14 cellular contexts compared by ENCODE assay signal in genomic region chr14:56217380-56218045, GRCh38.
DNase-seq lines count a peak whose midpoint lies in the region; ATAC-seq, FAIRE-seq and TF ChIP-seq lines count a peak whose summit lies in the region.
"Had no signal": no experiment of that assay in that cellular context is flagged by ENCODE, and none has a peak within 500 bp of the region (broad histone marks: within the 10 kb centered on the region; RNA-seq: fewer than 3 reads in every experiment).

No MANE protein-coding gene starts in this region.

- H3K4me1 ChIP-seq in BLaER1 treated with 17β-estradiol and CSF1 and Interleukin-3, amounts not matched to agents 10 nM and 100 nM, result peaks cover 61 to 91% (median 79%) of the 10 kb centered on the region in 10 experiments
- H3K4me1 ChIP-seq in Loucy (ENCODE audit: insufficient read depth, low read length, poor library complexity, severe bottlenecking), result peaks cover 80% of the 10 kb centered on the region
- H3K4me1 ChIP-seq in K562 (replicated peaks in 1 of 2; ENCODE audit: control insufficient read depth in 2 of 2, insufficient read depth in 2 of 2, low read length in 2 of 2), result peaks cover 11 to 47% of the 10 kb centered on the region in 2 experiments; a peak in 4 of 5 replicates
- H3K4me1 ChIP-seq in neural progenitor cell, result peaks cover 55% of the 10 kb centered on the region

- TF ChIP-seq EP300 in K562 (IDR thresholded peaks at IDR 0.05; ENCODE audit: low read length), result no peak

- peak overlapping the region in 3 of 10 experiments; percentile 6 to 32 (median 10); a peak in 2 of 20 replicates for H3K4me3 ChIP-seq in BLaER1 treated with 17β-estradiol and CSF1 and Interleukin-3, amounts not matched to agents 10 nM and 100 nM
- peak overlapping the region; percentile 24 for H3K4me3 ChIP-seq in Loucy (ENCODE audit: low read length, poor library complexity, severe bottlenecking)
- H3K4me3 ChIP-seq in K562, result no peak overlapping the region
- no peak overlapping the region for H3K4me3 ChIP-seq in neural progenitor cell
- H3K4me3 ChIP-seq in H7 (ENCODE audit: insufficient read depth, low read depth, low read length), result no peak overlapping the region
- H3K4me3 ChIP-seq: sigmoid colon had no signal

- H3K36me3 ChIP-seq in BLaER1 treated with 17β-estradiol and CSF1 and Interleukin-3, amounts not matched to agents 10 nM and 100 nM, result peaks cover 0 to 22% (median 12%) of the 10 kb centered on the region in 11 experiments; a peak in 10 of 22 replicates
- peaks cover 34% of the 10 kb centered on the region; the same call in 1 of the 2 replicates for H3K36me3 ChIP-seq in Loucy (ENCODE audit: insufficient read depth, low read length)
- no peaks in the 10 kb centered on the region for H3K36me3 ChIP-seq in K562 (ENCODE audit: control insufficient read depth, insufficient read depth, low read length)
- H3K36me3 ChIP-seq in neural progenitor cell, result no peaks in the 10 kb centered on the region
- no peaks in the 10 kb centered on the region for H3K36me3 ChIP-seq in H7 (replicated peaks; ENCODE audit: control insufficient read depth, insufficient read depth, low read length)
- H3K36me3 ChIP-seq: sigmoid colon had no signal

- H3K9me1 ChIP-seq in K562 (ENCODE audit: control insufficient read depth, insufficient read depth, low read length), result no peaks in the 10 kb centered on the region

- peak overlapping the region in 7 of 11 experiments; percentile 0 to 64 (median 49); a peak in 8 of 22 replicates for H3K9ac ChIP-seq in BLaER1 treated with 17β-estradiol and CSF1 and Interleukin-3, amounts not matched to agents 10 nM and 100 nM
- H3K9ac ChIP-seq in Loucy (ENCODE audit: low read depth, low read length, poor library complexity, severe bottlenecking), result no peak overlapping the region
- H3K9ac ChIP-seq in K562 (ENCODE audit: insufficient read depth in 1 of 2, low read depth in 2 of 2, low read length in 2 of 2), result peak overlapping the region in 1 of 2 experiments; percentile 21; a peak in 1 of 4 replicates
- no peak overlapping the region for H3K9ac ChIP-seq in neural progenitor cell

- 16% methylated on average over 7 of the region's 7 CpGs for WGBS in K562 (ENCODE audit: insufficient coverage, low coverage, missing lambda C conversion rate)

- peaks cover 0 to 4% (median 0%) of the 10 kb centered on the region in 11 experiments; a peak in 1 of 22 replicates for H3K9me3 ChIP-seq in BLaER1 treated with 17β-estradiol and CSF1 and Interleukin-3, amounts not matched to agents 10 nM and 100 nM (replicated peaks in 1 of 11)
- H3K9me3 ChIP-seq in Loucy (ENCODE audit: insufficient read depth, low read depth, low read length) (no peaks in the 10 kb centered on the region), K562 (replicated peaks; ENCODE audit: control insufficient read depth, insufficient read depth, low read depth, low read length) (no peaks in the 10 kb centered on the region), neural progenitor cell (ENCODE audit: low read depth) (no peaks in the 10 kb centered on the region)
- H3K9me3 ChIP-seq: sigmoid colon had no signal

- peak; percentile 68 for TF ChIP-seq POLR2A in K562 (conservative IDR thresholded peaks at IDR 0.05)

- TF ChIP-seq CTCF in Loucy (conservative IDR thresholded peaks at IDR 0.05; ENCODE audit: low read length) (no peak), K562 (IDR thresholded peaks at IDR 0.05 in 2 of 3, conservative IDR thresholded peaks at IDR 0.05 in 1 of 3; ENCODE audit: insufficient read depth in 2 of 3, low read depth in 1 of 3, low read length in 3 of 3) (peak in 1 of 3 experiments; percentile 21; a peak in 1 of 6 replicates), neural progenitor cell (IDR thresholded peaks at IDR 0.05) (peak; percentile 5)

- H3K36me3 Mint-ChIP-seq in neural progenitor cell, result no peaks in the 10 kb centered on the region
- H3K36me3 Mint-ChIP-seq: CD8-positive, alpha-beta memory T cell; naive B cell had no signal

- peak overlapping the region in 9 of 11 experiments; percentile 2 to 62 (median 50); a peak in 18 of 22 replicates for H3K27ac ChIP-seq in BLaER1 treated with 17β-estradiol and CSF1 and Interleukin-3, amounts not matched to agents 10 nM and 100 nM
- H3K27ac ChIP-seq in K562 (ENCODE audit: extremely low read depth, low read depth, low read length), result peak overlapping the region; percentile 50; the same call in 1 of the 3 replicates
- no peak overlapping the region for H3K27ac ChIP-seq in neural progenitor cell
- H3K27ac ChIP-seq: sigmoid colon had no signal

- peak in 1 of 2 experiments; percentile 25; a peak in 1 of 4 replicates for TF ChIP-seq RAD21 in K562 (CRISPR knock-in tag; conservative IDR thresholded peaks at IDR 0.05 in 1 of 2, IDR thresholded peaks at IDR 0.05 in 1 of 2)

- H3K4me1 Mint-ChIP-seq in neural progenitor cell, result peaks cover 32% of the 10 kb centered on the region

- H3K4me3 Mint-ChIP-seq in neural progenitor cell, result no peak overlapping the region
- H3K4me3 Mint-ChIP-seq: CD8-positive, alpha-beta memory T cell; naive B cell had no signal

- H3K27ac Mint-ChIP-seq in neural progenitor cell, result no peak overlapping the region
- H3K27ac Mint-ChIP-seq: CD8-positive, alpha-beta memory T cell; naive B cell had no signal

- BruUV-seq in K562 (replicated peaks; lab: Mats Ljungman, UMichigan), result no TSS peak

- in situ Hi-C loops in K562 (cut with MboI), result no loop called here

- no peaks in the 10 kb centered on the region for H3K27me3 ChIP-seq in BLaER1 treated with 17β-estradiol and CSF1 and Interleukin-3, amounts not matched to agents 10 nM and 100 nM
- H3K27me3 ChIP-seq in Loucy (ENCODE audit: insufficient read depth, low read length, poor library complexity, severe bottlenecking) (no peaks in the 10 kb centered on the region), K562 (ENCODE audit: control insufficient read depth in 2 of 2, insufficient read depth in 2 of 2, low read length in 2 of 2) (no peaks in the 10 kb centered on the region), neural progenitor cell (no peaks in the 10 kb centered on the region), H7 (ENCODE audit: control insufficient read depth, insufficient read depth, low read length) (no peaks in the 10 kb centered on the region)
- H3K27me3 ChIP-seq: sigmoid colon had no signal

- H3F3A ChIP-seq in Loucy (ENCODE audit: low read depth) (no peaks in the 10 kb centered on the region), neural progenitor cell (ENCODE audit: low read depth) (peaks cover 9% of the 10 kb centered on the region)

- H2AFZ ChIP-seq in Loucy (ENCODE audit: low read length), result no peak overlapping the region
- peak overlapping the region; percentile 66 for H2AFZ ChIP-seq in K562 (ENCODE audit: low read depth, low read length)
- no peak overlapping the region for H2AFZ ChIP-seq in neural progenitor cell (replicated peaks)

- H3K4me2 ChIP-seq in BLaER1 treated with 17β-estradiol and CSF1 and Interleukin-3, amounts not matched to agents 10 nM and 100 nM, result peak overlapping the region; percentile 65 to 91 (median 79)
- H3K4me2 ChIP-seq in Loucy (ENCODE audit: low read depth, low read length, poor library complexity, severe bottlenecking) (peak overlapping the region; percentile 64), K562 (ENCODE audit: insufficient read depth, low read length) (peak overlapping the region; percentile 42; the same call in 1 of the 2 replicates), neural progenitor cell (no peak overlapping the region)

- H3K9me2 ChIP-seq in Loucy (replicated peaks; ENCODE audit: low read depth, low read length), result no peaks in the 10 kb centered on the region

- no peaks in the 10 kb centered on the region for H3K9me3 Mint-ChIP-seq in neural progenitor cell
- H3K9me3 Mint-ChIP-seq: CD8-positive, alpha-beta memory T cell; naive B cell had no signal

- ATAC-seq in K562, result peak; percentile 47

- peaks cover 0 to 76% (median 37%) of the 10 kb centered on the region in 11 experiments; a peak in 16 of 22 replicates for H4K20me1 ChIP-seq in BLaER1 treated with 17β-estradiol and CSF1 and Interleukin-3, amounts not matched to agents 10 nM and 100 nM
- peaks cover 100% of the 10 kb centered on the region for H4K20me1 ChIP-seq in Loucy (ENCODE audit: insufficient read depth, low read length, poor library complexity, severe bottlenecking)
- no peaks in the 10 kb centered on the region for H4K20me1 ChIP-seq in K562 (replicated peaks; ENCODE audit: control insufficient read depth, insufficient read depth, low read length)
- H4K20me1 ChIP-seq in neural progenitor cell (ENCODE audit: low read depth), result peaks cover 40% of the 10 kb centered on the region

- H3K79me2 ChIP-seq in Loucy (ENCODE audit: insufficient read depth, low read length) (peaks cover 100% of the 10 kb centered on the region), K562 (ENCODE audit: control insufficient read depth, insufficient read depth, low read length) (no peaks in the 10 kb centered on the region), neural progenitor cell (ENCODE audit: low read depth) (peaks cover 9% of the 10 kb centered on the region)

- no peak for FAIRE-seq in K562 (lab: Jason Lieb, UNC)

- CTCF ChIA-PET in K562 (lab: Yijun Ruan, JAX; ENCODE audit: low intra/inter-chr PET ratio), result no interaction called here

- H3K27me3 Mint-ChIP-seq in neural progenitor cell (ENCODE audit: insufficient read depth, low read depth), result peaks cover 2% of the 10 kb centered on the region
- H3K27me3 Mint-ChIP-seq: naive B cell had no signal

- intact Hi-C loops in K562 (cut with micrococcal nuclease), result loop anchor here (10.0 kb wide), 1 partner anchor 117 kb away; no protein-coding TSS in a partner anchor

- DNase-seq in K562 (ENCODE audit: extremely low read depth in 1 of 4, low spot score in 3 of 4) (peak in 1 of 4 experiments; percentile 13), neural progenitor cell (ENCODE audit: low spot score) (no peak), DMS153 treated with DMSO at 0.1 percent for 48 hours (lab: John Stamatoyannopoulos, UW; ENCODE audit: unreplicated experiment) (no peak), cerebellar nuclear complex (lab: John Stamatoyannopoulos, UW) (no peak), H7 (no peak)
- DNase-seq: activated CD4-positive, alpha-beta T cell treated with anti-CD3 and anti-CD28 coated beads, Interleukin-2, amount 50 U/mL, for 48 hours; activated gamma-delta T cell; CD8-positive, alpha-beta memory T cell; mammary epithelial cell; naive B cell; NCI-H2081 treated with DMSO at 0.1 percent for 48 hours; sigmoid colon had no signal

- POLR2A ChIA-PET in K562 (lab: Yijun Ruan, JAX), result interaction anchor here (2.0 kb wide), 1 partner anchor 10 kb away, joined by 6 read pairs; no protein-coding TSS in a partner anchor

TF ChIP-seq in K562, 482 proteins besides CTCF, POLR2A, EP300 and RAD21 (continues in another document):
- TF ChIP-seq CCNT2 (IDR thresholded peaks at IDR 0.05; ENCODE audit: borderline replicate concordance, extremely low read depth, insufficient read length, low read depth, low read length), result no peak
- no peak for TF ChIP-seq DACH1 (IDR thresholded peaks at IDR 0.05; ENCODE audit: partially characterized antibody)
- no peak for TF ChIP-seq PHTF2 (CRISPR knock-in tag; IDR thresholded peaks at IDR 0.05)
- TF ChIP-seq NFIX (CRISPR knock-in tag; IDR thresholded peaks at IDR 0.05; ENCODE audit: low read depth), result no peak
- TF ChIP-seq ZNF239 (CRISPR knock-in tag; IDR thresholded peaks at IDR 0.05), result no peak
- no peak for TF ChIP-seq ZNF584 (CRISPR knock-in tag; IDR thresholded peaks at IDR 0.05; ENCODE audit: low read depth)
- TF ChIP-seq CBX1 (IDR thresholded peaks at IDR 0.05; ENCODE audit: low read depth), result no peak
- peak; percentile 74; the same call in 1 of the 2 replicates for TF ChIP-seq ZNF263 (CRISPR knock-in tag; IDR thresholded peaks at IDR 0.05; ENCODE audit: borderline replicate concordance)

Comparison
In these comparisons a context has a peak if more than half of its experiments do, and no peak if none do; other contexts are left out.
1. H3K9ac ChIP-seq: peak in BLaER1 treated with 17β-estradiol and CSF1 and Interleukin-3, amounts not matched to agents 10 nM and 100 nM (7 of 11); none in Loucy (single experiment) and neural progenitor cell (single experiment).